Comparison of ENCODE assay signal across 1 cellular context in genomic region chr2:43240762-43241150, GRCh38.
TF ChIP-seq lines count a peak whose summit lies in the region.

No MANE protein-coding gene starts in this region.

TF ChIP-seq in WTC11, 78 proteins besides CTCF, POLR2A, EP300 and RAD21 (continued from another document):
- no peak for TF ChIP-seq ZMAT4 (CRISPR knock-in tag; IDR thresholded peaks at IDR 0.05)
- no peak for TF ChIP-seq ATF1 (CRISPR knock-in tag; IDR thresholded peaks at IDR 0.05)
- TF ChIP-seq SMAD3 (CRISPR knock-in tag; IDR thresholded peaks at IDR 0.05; ENCODE audit: borderline replicate concordance): no peak
- TF ChIP-seq ZNF138 (CRISPR knock-in tag; conservative IDR thresholded peaks at IDR 0.05): no peak
- TF ChIP-seq MLX (CRISPR knock-in tag; IDR thresholded peaks at IDR 0.05): no peak
- TF ChIP-seq SOX15 (CRISPR knock-in tag; IDR thresholded peaks at IDR 0.05): no peak
- TF ChIP-seq ZSCAN18 (CRISPR knock-in tag; IDR thresholded peaks at IDR 0.05): no peak
- no peak for TF ChIP-seq ATF2 (CRISPR knock-in tag; IDR thresholded peaks at IDR 0.05; ENCODE audit: borderline replicate concordance, low read depth)
- TF ChIP-seq FOXP1 (CRISPR knock-in tag; IDR thresholded peaks at IDR 0.05; ENCODE audit: borderline replicate concordance): no peak
- TF ChIP-seq ZNF263 (CRISPR knock-in tag; IDR thresholded peaks at IDR 0.05; ENCODE audit: low read depth): no peak
- TF ChIP-seq NFE2L1 (CRISPR knock-in tag; IDR thresholded peaks at IDR 0.05): no peak
- TF ChIP-seq NR3C1 (CRISPR knock-in tag; conservative IDR thresholded peaks at IDR 0.05; ENCODE audit: low read depth): no peak
